13 cellular contexts compared by ENCODE assay signal in the genomic region with DNA sequence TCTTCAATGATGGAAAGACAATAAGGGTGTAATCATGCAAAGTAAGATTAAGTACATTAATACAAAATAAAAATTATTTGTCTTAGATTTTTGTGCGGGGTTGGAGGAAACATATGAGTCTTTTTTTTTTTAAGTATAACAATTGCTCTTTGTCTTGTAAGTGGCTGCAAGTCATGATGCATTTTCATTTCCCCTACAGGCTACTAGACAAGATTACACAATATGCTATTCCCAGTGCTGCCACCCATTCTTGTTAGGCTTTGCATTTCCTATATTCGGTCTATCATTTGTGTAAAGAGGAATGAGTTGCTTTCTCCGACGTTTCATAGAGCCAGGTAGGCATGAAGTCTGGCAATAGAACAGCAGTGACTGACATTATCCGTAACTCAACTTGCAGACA.
"Had no signal": no experiment of that assay in that cellular context is flagged by ENCODE, and none has a peak within 500 bp of the region (broad histone marks: within the 10 kb centered on the region; RNA-seq: fewer than 3 reads in every experiment).

No MANE protein-coding gene starts in this region.

- H3K27me3 Mint-ChIP-seq: activated naive CD4-positive, alpha-beta T cell treated with anti-CD3 and anti-CD28 coated beads, Interleukin-2, amount 50 U/mL, for 24 hours; central memory CD8-positive, alpha-beta T cell; effector memory CD8-positive, alpha-beta T cell; natural killer cell treated with Interleukin-12 subunit alpha and Interleukin-12 subunit beta and Interleukin-15 and Interleukin-18, amount 100 ng/mL, for 72 hours had no signal

- H3K36me3 Mint-ChIP-seq: activated naive CD4-positive, alpha-beta T cell treated with anti-CD3 and anti-CD28 coated beads, Interleukin-2, amount 50 U/mL, for 24 hours; natural killer cell treated with Interleukin-12 subunit alpha and Interleukin-12 subunit beta and Interleukin-15 and Interleukin-18, amount 100 ng/mL, for 72 hours; stimulated activated effector memory CD8-positive, alpha-beta T cell treated with anti-CD3 and anti-CD28 coated beads, Interleukin-12 subunit alpha, Interleukin-12 subunit beta, amount 100 ng/mL, for 72 hours had no signal

- H3K4me3 ChIP-seq: left ventricle myocardium inferior, smooth muscle cell, tibial artery had no signal

- H3K9me3 Mint-ChIP-seq: activated naive CD4-positive, alpha-beta T cell treated with anti-CD3 and anti-CD28 coated beads, Interleukin-2, amount 50 U/mL, for 24 hours had no signal

- DNase-seq: effector memory CD8-positive, alpha-beta T cell; left ventricle myocardium inferior; mesenchymal stem cell; nucleus accumbens; right cardiac atrium; tibial artery had no signal

- H3K4me3 Mint-ChIP-seq: activated naive CD4-positive, alpha-beta T cell treated with anti-CD3 and anti-CD28 coated beads, Interleukin-2, amount 50 U/mL, for 24 hours; central memory CD8-positive, alpha-beta T cell; effector memory CD8-positive, alpha-beta T cell; natural killer cell treated with Interleukin-12 subunit alpha and Interleukin-12 subunit beta and Interleukin-15 and Interleukin-18, amount 100 ng/mL, for 72 hours; stimulated activated effector memory CD8-positive, alpha-beta T cell treated with anti-CD3 and anti-CD28 coated beads, Interleukin-12 subunit alpha, Interleukin-12 subunit beta, amount 100 ng/mL, for 72 hours had no signal

- FAIRE-seq: keratinocyte had no signal

- H3K27ac Mint-ChIP-seq: activated naive CD4-positive, alpha-beta T cell treated with anti-CD3 and anti-CD28 coated beads, Interleukin-2, amount 50 U/mL, for 24 hours; activated T-helper 2 cell treated with anti-CD3 and anti-CD28 coated beads, Interferon-gamma antibody, Interleukin-2, Interleukin-4, amounts not matched to agents 10 μg/mL and 5 μg/mL and 100 μg/mL, durations not matched to agents 14 hours and 24 hours and 36 hours; effector memory CD8-positive, alpha-beta T cell; natural killer cell treated with Interleukin-12 subunit alpha and Interleukin-12 subunit beta and Interleukin-15 and Interleukin-18, amount 100 ng/mL, for 72 hours; stimulated activated effector memory CD8-positive, alpha-beta T cell treated with anti-CD3 and anti-CD28 coated beads, Interleukin-12 subunit alpha, Interleukin-12 subunit beta, amount 100 ng/mL, for 72 hours had no signal

- H3K4me1 Mint-ChIP-seq: activated naive CD4-positive, alpha-beta T cell treated with anti-CD3 and anti-CD28 coated beads, Interleukin-2, amount 50 U/mL, for 24 hours; central memory CD8-positive, alpha-beta T cell; stimulated activated effector memory CD8-positive, alpha-beta T cell treated with anti-CD3 and anti-CD28 coated beads, Interleukin-12 subunit alpha, Interleukin-12 subunit beta, amount 100 ng/mL, for 72 hours had no signal
